8 cellular contexts compared by ENCODE assay signal in genomic region chr10:113853577-113854018, GRCh38. TPM values are rescaled to one million over a fixed set of nuclear protein-coding genes. Genes with fewer than 3 reads are reported as not detected.
DNase-seq lines count a peak whose midpoint lies in the region; ATAC-seq, FAIRE-seq and TF ChIP-seq lines count a peak whose summit lies in the region.

No MANE protein-coding gene starts in this region.

- H3K27ac ChIP-seq in angular gyrus (ENCODE audit: low read depth, low read length) (peak overlapping the region; percentile 87), kidney (ENCODE audit: low read depth in 2 of 2, low read length in 2 of 2) (peak overlapping the region; percentile 88 to 90), temporal lobe (ENCODE audit: low read depth, low read length) (peak overlapping the region; percentile 63)

- no peak for ATAC-seq in HG03159 (IDR thresholded peaks at IDR 0.05; ENCODE audit: unreplicated experiment)
- no peak for ATAC-seq in GM21367 (IDR thresholded peaks at IDR 0.05; ENCODE audit: unreplicated experiment)

- TF ChIP-seq CTCF in kidney (IDR thresholded peaks at IDR 0.05; ENCODE audit: borderline replicate concordance, extremely low read depth, insufficient read depth) = no peak

- no peaks in the 10 kb centered on the region for H3K27me3 Mint-ChIP-seq in activated naive CD4-positive, alpha-beta T cell treated with anti-CD3 and anti-CD28 coated beads for 36 hours (ENCODE audit: low read depth)

- no peaks in the 10 kb centered on the region for H3K9me3 Mint-ChIP-seq in activated naive CD4-positive, alpha-beta T cell treated with anti-CD3 and anti-CD28 coated beads for 36 hours

- DNase-seq in activated naive CD4-positive, alpha-beta T cell treated with anti-CD3 and anti-CD28 coated beads for 36 hours = no peak
- DNase-seq in activated naive CD4-positive, alpha-beta T cell treated with anti-CD3 and anti-CD28 coated beads, Interleukin-2, amount 50 U/mL, for 16 hours = no peak
- no peak for DNase-seq in kidney
- no peak for DNase-seq in GOT3 (lab: John Stamatoyannopoulos, UW)

- peaks cover 15 to 16% of the 10 kb centered on the region in 2 donors for H3K4me1 ChIP-seq in kidney (ENCODE audit: control insufficient read depth in 1 of 2, insufficient read depth in 1 of 2, low read depth in 1 of 2, low read length in 2 of 2)

- H3K4me3 Mint-ChIP-seq in activated naive CD4-positive, alpha-beta T cell treated with anti-CD3 and anti-CD28 coated beads for 36 hours = peak overlapping the region; percentile 95

- H3K9me3 ChIP-seq in kidney (ENCODE audit: control insufficient read depth in 1 of 2, low read length in 2 of 2) = no peaks in the 10 kb centered on the region

- H3K27ac Mint-ChIP-seq in activated naive CD4-positive, alpha-beta T cell treated with anti-CD3 and anti-CD28 coated beads for 36 hours = peak overlapping the region; percentile 98

- peaks cover 2 to 6% of the 10 kb centered on the region in 2 donors for H3K36me3 ChIP-seq in kidney (ENCODE audit: control insufficient read depth in 1 of 2, insufficient read depth in 2 of 2, low read length in 2 of 2)

- peak overlapping the region; percentile 92 to 94 for H3K4me3 ChIP-seq in kidney (ENCODE audit: low read length in 2 of 2)

- H3K9ac ChIP-seq in kidney (ENCODE audit: low read length in 2 of 2) = peak overlapping the region; percentile 63 to 89

- FAIRE-seq in kidney (lab: Jason Lieb, UNC) = no peak

- intact Hi-C loops in activated naive CD4-positive, alpha-beta T cell treated with anti-CD3 and anti-CD28 coated beads for 36 hours (cut with micrococcal nuclease) = loop anchor here (1.0 to 10.0 kb wide), 10 partner anchors 56 to 969 kb away; partner anchors contain the start of genes CCDC186 and FHIP2A
- intact Hi-C loops in kidney (cut with DNase I) = no loop called here

- CTCF ChIA-PET in activated naive CD4-positive, alpha-beta T cell treated with anti-CD3 and anti-CD28 coated beads for 36 hours (lab: Charles Lee) = interaction anchor here (0.6 kb wide), 2 partner anchors 36 to 554 kb away, joined by 3 read pairs; no protein-coding TSS in a partner anchor

- H3K36me3 Mint-ChIP-seq in activated naive CD4-positive, alpha-beta T cell treated with anti-CD3 and anti-CD28 coated beads for 36 hours (ENCODE audit: low read depth) = peaks cover 15% of the 10 kb centered on the region

- H3K4me1 Mint-ChIP-seq in activated naive CD4-positive, alpha-beta T cell treated with anti-CD3 and anti-CD28 coated beads for 36 hours (ENCODE audit: low read depth) = peaks cover 35% of the 10 kb centered on the region

RNA-seq across cellular contexts. Expression of gene DCLRE1A, which starts 0.3 kb away (rescaled TPM):
- total RNA-seq in activated naive CD4-positive, alpha-beta T cell treated with anti-CD3 and anti-CD28 coated beads for 36 hours = 1 to 10 TPM; 8.1 to 8.7 TPM
- total RNA-seq in kidney (5.7 TPM), temporal lobe (12.5 TPM)
- 4.2 TPM for polyA plus RNA-seq in kidney (ENCODE audit: insufficient read depth, low read depth, low replicate concordance)

RNA-seq across cellular contexts. Expression of gene NHLRC2, which starts 0.9 kb away (rescaled TPM):
- 10 to 100 TPM; 12.6 to 13.9 TPM for total RNA-seq in activated naive CD4-positive, alpha-beta T cell treated with anti-CD3 and anti-CD28 coated beads for 36 hours
- total RNA-seq in kidney (40.8 TPM), temporal lobe (20.4 TPM)
- 4.5 TPM for polyA plus RNA-seq in kidney (ENCODE audit: insufficient read depth, low read depth, low replicate concordance)
